ENCODE assay signal across 7 cellular contexts in the genomic region with DNA sequence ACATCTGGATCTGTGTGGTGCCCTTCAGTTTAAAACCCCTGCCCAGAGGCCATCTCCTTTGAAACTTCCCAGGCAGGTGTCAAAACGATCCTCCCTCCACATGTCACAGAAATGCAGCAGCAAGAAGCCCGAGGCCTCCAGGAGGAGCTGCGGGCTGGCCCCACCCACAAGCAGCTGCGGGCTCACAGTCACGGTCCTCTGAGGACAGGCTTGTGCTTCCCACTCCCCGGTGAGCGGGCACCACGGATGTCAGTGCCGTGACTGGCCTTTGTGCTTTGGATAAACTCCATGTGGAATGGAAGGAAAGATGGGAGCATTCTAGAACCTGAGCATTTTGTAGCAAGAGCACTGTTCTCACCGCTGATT.
DNase-seq lines count a peak whose midpoint lies in the region; ATAC-seq, FAIRE-seq and TF ChIP-seq lines count a peak whose summit lies in the region.

No MANE protein-coding gene starts in this region.

- TF ChIP-seq POLR2A in H1 (IDR thresholded peaks at IDR 0.05; ENCODE audit: control extremely low read depth in 1 of 2, low read depth in 2 of 2, low read length in 2 of 2): no peak

- H2BK20ac ChIP-seq in H1 (ENCODE audit: low read length): no peak overlapping the region

- no peak overlapping the region for H3K4me2 ChIP-seq in H1 (ENCODE audit: insufficient read depth in 1 of 2, low read depth in 2 of 2, low read length in 2 of 2)

- no peak for TF ChIP-seq RAD21 in H1 (IDR thresholded peaks at IDR 0.05 in 1 of 2, conservative IDR thresholded peaks at IDR 0.05 in 1 of 2; ENCODE audit: low read depth in 2 of 2, low read length in 2 of 2)

- H2BK12ac ChIP-seq in H1 (ENCODE audit: low read depth, low read length): no peak overlapping the region

- TF ChIP-seq EP300 in H1 (IDR thresholded peaks at IDR 0.05; ENCODE audit: borderline replicate concordance in 1 of 2, low read depth in 2 of 2, low read length in 2 of 2): no peak

- no peak overlapping the region for H3K4me3 ChIP-seq in H1 (ENCODE audit: extremely low read depth in 1 of 4, insufficient read depth in 2 of 4, low read depth in 3 of 4, low read length in 4 of 4)

- DNase-seq in GM10248 (ENCODE audit: extremely low spot score) (no peak), NCI-H510A treated with DMSO at 0.1 percent for 48 hours (lab: John Stamatoyannopoulos, UW) (peak; percentile 44), H1 (ENCODE audit: low read depth in 1 of 2, low spot score in 2 of 2) (no peak), retina (peak; percentile 75), activated gamma-delta T cell (lab: John Stamatoyannopoulos, UW) (no peak)
- no peak for DNase-seq in activated CD8-positive, alpha-beta memory T cell treated with anti-CD3 and anti-CD28 coated beads for 24 hours

- no peaks in the 10 kb centered on the region for H3K79me2 ChIP-seq in H1 (ENCODE audit: control insufficient read depth in 1 of 2, insufficient read depth in 2 of 2, low read length in 2 of 2)

- TF ChIP-seq CTCF in GM10248 (IDR thresholded peaks at IDR 0.05; ENCODE audit: control extremely low read depth, extremely low read depth, low read depth, missing control alignments): peak; percentile 5
- no peak for TF ChIP-seq CTCF in H1 (IDR thresholded peaks at IDR 0.05; ENCODE audit: control extremely low read depth in 1 of 3, insufficient read depth in 1 of 3, low read depth in 1 of 3, low read length in 3 of 3)

- ATAC-seq in HG02852 (IDR thresholded peaks at IDR 0.05; ENCODE audit: unreplicated experiment): no peak

- no peak overlapping the region; the same call in 1 of the 2 replicates for H3K18ac ChIP-seq in H1 (ENCODE audit: extremely low read depth, low read length)

- FAIRE-seq in H1 (lab: Jason Lieb, UNC): no peak

- H3K9ac ChIP-seq in H1 (replicated peaks in 1 of 4; ENCODE audit: extremely low read depth in 1 of 4, low read depth in 3 of 4, low read length in 3 of 4): no peak overlapping the region

- H3K4me1 ChIP-seq in H1 (replicated peaks in 1 of 4; ENCODE audit: control insufficient read depth in 3 of 4, insufficient read depth in 4 of 4, low read length in 3 of 4): peaks cover 0 to 7% (median 4%) of the 10 kb centered on the region in 4 experiments; a peak in 4 of 7 replicates

- H3K14ac ChIP-seq in H1 (ENCODE audit: insufficient read length): no peak overlapping the region

- no peak overlapping the region for H2AK5ac ChIP-seq in H1 (ENCODE audit: low read depth, low read length)

- no peaks in the 10 kb centered on the region for H3K23me2 ChIP-seq in H1 (ENCODE audit: low read depth, low read length)

- H3K79me1 ChIP-seq in H1 (ENCODE audit: low read depth, low read length): no peaks in the 10 kb centered on the region

- POLR2A ChIA-PET in GM10248 (lab: Yijun Ruan, JAX) (no interaction called here), H1 (lab: Charles Lee; ENCODE audit: partially characterized antibody) (no interaction called here)

- CTCF ChIA-PET in GM10248 (lab: Yijun Ruan, JAX): no interaction called here
- CTCF ChIA-PET in H1 (lab: Charles Lee; ENCODE audit: partially characterized antibody): interaction anchor here (1.2 to 1.8 kb wide), 3 partner anchors 9 to 56 kb away, joined by 3 to 4 read pairs (median 3); no protein-coding TSS in a partner anchor

- H3K27ac ChIP-seq in H1 (ENCODE audit: low read depth, low read length): no peak overlapping the region

- H4K91ac ChIP-seq in H1 (replicated peaks; ENCODE audit: insufficient read length, low read length): no peak overlapping the region

- H3K4ac ChIP-seq in H1 (replicated peaks; ENCODE audit: insufficient read length, low read depth, low read length): no peak overlapping the region

- H2BK15ac ChIP-seq in H1 (ENCODE audit: low read length): no peak overlapping the region

- no peaks in the 10 kb centered on the region; a peak in 1 of 7 replicates for H3K27me3 ChIP-seq in H1 (replicated peaks in 1 of 4; ENCODE audit: control insufficient read depth in 3 of 4, extremely low read depth in 1 of 4, insufficient read depth in 3 of 4, low read length in 3 of 4)

- H2BK5ac ChIP-seq in H1 (ENCODE audit: low read depth, low read length): no peak overlapping the region

- H4K8ac ChIP-seq in H1 (ENCODE audit: extremely low read depth, insufficient read depth, low read length): no peak overlapping the region

- H3K36me3 ChIP-seq in H1 (ENCODE audit: control insufficient read depth in 2 of 4, insufficient read depth in 4 of 4, low read length in 3 of 4): no peaks in the 10 kb centered on the region

- no peak overlapping the region for H3K23ac ChIP-seq in H1 (ENCODE audit: insufficient read length)

- H4K20me1 ChIP-seq in H1 (replicated peaks in 1 of 2; ENCODE audit: control insufficient read depth in 1 of 2, insufficient read depth in 2 of 2, low read length in 2 of 2): no peaks in the 10 kb centered on the region

- H2AFZ ChIP-seq in H1 (ENCODE audit: low read length): no peak overlapping the region

- no peak overlapping the region for H2BK120ac ChIP-seq in H1 (replicated peaks; ENCODE audit: low read depth, low read length)

- 83% methylated on average over 6 of the region's 10 CpGs; no CpG with 5 or more reads in 1 of the 2 experiments for WGBS in H1 (ENCODE audit: extremely low coverage in 1 of 2, insufficient coverage in 1 of 2, insufficient read length in 1 of 2, insufficient replicate concordance in 2 of 2, low coverage in 1 of 2, low lambda C conversion rate in 2 of 2, missing lambda C conversion rate in 1 of 2), 2 experiments

- H3K9me3 ChIP-seq in H1 (ENCODE audit: insufficient read depth in 2 of 2, low read depth in 1 of 2, low read length in 1 of 2): no peaks in the 10 kb centered on the region

- H3K56ac ChIP-seq in H1 (replicated peaks; ENCODE audit: insufficient read length, low read depth, low read length): no peak overlapping the region

- no peak overlapping the region for H4K5ac ChIP-seq in H1 (ENCODE audit: insufficient read length, low read depth, low read length)

TF ChIP-seq in H1, 55 proteins besides CTCF, POLR2A, EP300 and RAD21:
- TF ChIP-seq, protein P1, sequence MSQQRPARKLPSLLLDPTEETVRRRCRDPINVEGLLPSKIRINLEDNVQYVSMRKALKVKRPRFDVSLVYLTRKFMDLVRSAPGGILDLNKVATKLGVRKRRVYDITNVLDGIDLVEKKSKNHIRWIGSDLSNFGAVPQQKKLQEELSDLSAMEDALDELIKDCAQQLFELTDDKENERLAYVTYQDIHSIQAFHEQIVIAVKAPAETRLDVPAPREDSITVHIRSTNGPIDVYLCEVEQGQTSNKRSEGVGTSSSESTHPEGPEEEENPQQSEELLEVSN (IDR thresholded peaks at IDR 0.05): peak; percentile 43; the same call in 1 of the 2 replicates
- TF ChIP-seq, protein P2, sequence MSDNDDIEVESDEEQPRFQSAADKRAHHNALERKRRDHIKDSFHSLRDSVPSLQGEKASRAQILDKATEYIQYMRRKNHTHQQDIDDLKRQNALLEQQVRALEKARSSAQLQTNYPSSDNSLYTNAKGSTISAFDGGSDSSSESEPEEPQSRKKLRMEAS (IDR thresholded peaks at IDR 0.05): peak; percentile 66
- TF ChIP-seq EGR1 (IDR thresholded peaks at IDR 0.05; ENCODE audit: borderline replicate concordance, low read depth, low read length): no peak
- TF ChIP-seq RNF2 (IDR thresholded peaks at IDR 0.05; ENCODE audit: borderline replicate concordance, low read depth, low read length, missing control alignments, poor library complexity, severe bottlenecking): no peak
- TF ChIP-seq JUND (IDR thresholded peaks at IDR 0.05; ENCODE audit: low read length): no peak
- no peak for TF ChIP-seq GTF2F1 (IDR thresholded peaks at IDR 0.05; ENCODE audit: borderline replicate concordance, low read depth, low read length)
- TF ChIP-seq, protein P3, sequence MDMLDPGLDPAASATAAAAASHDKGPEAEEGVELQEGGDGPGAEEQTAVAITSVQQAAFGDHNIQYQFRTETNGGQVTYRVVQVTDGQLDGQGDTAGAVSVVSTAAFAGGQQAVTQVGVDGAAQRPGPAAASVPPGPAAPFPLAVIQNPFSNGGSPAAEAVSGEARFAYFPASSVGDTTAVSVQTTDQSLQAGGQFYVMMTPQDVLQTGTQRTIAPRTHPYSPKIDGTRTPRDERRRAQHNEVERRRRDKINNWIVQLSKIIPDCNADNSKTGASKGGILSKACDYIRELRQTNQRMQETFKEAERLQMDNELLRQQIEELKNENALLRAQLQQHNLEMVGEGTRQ (IDR thresholded peaks at IDR 0.05; ENCODE audit: low read length): no peak
- no peak for TF ChIP-seq BACH1 (IDR thresholded peaks at IDR 0.05; ENCODE audit: low read length)
- no peak for TF ChIP-seq SIX5 (IDR thresholded peaks at IDR 0.05; ENCODE audit: low read depth, low read length)

Comparison
In these comparisons a context has a peak if more than half of its experiments do, and no peak if none do; other contexts are left out.
1. DNase-seq: peak in NCI-H510A treated with DMSO at 0.1 percent for 48 hours (single experiment) and retina (single experiment); none in GM10248 (single experiment), H1 (0 of 2), activated gamma-delta T cell (single experiment) and activated CD8-positive, alpha-beta memory T cell treated with anti-CD3 and anti-CD28 coated beads for 24 hours (single experiment).